In the genomic region with DNA sequence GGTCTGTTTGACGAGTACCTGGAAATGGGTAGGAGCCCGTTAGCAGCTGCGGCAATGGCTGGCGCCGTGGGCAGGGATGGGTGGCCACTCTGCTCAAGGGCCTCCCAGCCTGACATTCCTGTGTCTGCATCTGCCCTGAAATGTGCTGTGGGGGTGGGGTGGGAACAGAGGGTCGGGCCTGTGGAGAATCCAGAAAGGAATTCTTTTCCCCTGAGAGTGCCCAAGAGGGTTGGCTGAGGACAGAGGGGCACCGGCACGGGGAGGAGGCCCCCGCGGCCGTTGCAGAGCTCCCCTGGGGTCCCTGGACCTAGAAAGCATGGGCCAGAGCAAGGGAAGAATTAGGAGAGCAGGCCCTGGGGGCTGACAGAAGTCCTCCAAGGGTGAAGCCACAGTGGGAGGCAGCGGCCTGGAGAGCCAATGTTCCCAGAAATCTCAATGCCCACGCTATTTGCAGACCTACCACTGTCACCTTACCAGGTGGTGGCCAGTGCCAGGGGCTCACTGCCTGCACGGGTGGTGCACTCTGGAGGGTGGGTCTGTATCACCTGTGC, we compare ENCODE assay signal across 1 cellular context.
TF ChIP-seq lines count a peak whose summit lies in the region.

No MANE protein-coding gene starts in this region.

TF ChIP-seq in GM23338, 12 proteins besides CTCF, POLR2A, EP300 and RAD21:
- TF ChIP-seq, protein P1, sequence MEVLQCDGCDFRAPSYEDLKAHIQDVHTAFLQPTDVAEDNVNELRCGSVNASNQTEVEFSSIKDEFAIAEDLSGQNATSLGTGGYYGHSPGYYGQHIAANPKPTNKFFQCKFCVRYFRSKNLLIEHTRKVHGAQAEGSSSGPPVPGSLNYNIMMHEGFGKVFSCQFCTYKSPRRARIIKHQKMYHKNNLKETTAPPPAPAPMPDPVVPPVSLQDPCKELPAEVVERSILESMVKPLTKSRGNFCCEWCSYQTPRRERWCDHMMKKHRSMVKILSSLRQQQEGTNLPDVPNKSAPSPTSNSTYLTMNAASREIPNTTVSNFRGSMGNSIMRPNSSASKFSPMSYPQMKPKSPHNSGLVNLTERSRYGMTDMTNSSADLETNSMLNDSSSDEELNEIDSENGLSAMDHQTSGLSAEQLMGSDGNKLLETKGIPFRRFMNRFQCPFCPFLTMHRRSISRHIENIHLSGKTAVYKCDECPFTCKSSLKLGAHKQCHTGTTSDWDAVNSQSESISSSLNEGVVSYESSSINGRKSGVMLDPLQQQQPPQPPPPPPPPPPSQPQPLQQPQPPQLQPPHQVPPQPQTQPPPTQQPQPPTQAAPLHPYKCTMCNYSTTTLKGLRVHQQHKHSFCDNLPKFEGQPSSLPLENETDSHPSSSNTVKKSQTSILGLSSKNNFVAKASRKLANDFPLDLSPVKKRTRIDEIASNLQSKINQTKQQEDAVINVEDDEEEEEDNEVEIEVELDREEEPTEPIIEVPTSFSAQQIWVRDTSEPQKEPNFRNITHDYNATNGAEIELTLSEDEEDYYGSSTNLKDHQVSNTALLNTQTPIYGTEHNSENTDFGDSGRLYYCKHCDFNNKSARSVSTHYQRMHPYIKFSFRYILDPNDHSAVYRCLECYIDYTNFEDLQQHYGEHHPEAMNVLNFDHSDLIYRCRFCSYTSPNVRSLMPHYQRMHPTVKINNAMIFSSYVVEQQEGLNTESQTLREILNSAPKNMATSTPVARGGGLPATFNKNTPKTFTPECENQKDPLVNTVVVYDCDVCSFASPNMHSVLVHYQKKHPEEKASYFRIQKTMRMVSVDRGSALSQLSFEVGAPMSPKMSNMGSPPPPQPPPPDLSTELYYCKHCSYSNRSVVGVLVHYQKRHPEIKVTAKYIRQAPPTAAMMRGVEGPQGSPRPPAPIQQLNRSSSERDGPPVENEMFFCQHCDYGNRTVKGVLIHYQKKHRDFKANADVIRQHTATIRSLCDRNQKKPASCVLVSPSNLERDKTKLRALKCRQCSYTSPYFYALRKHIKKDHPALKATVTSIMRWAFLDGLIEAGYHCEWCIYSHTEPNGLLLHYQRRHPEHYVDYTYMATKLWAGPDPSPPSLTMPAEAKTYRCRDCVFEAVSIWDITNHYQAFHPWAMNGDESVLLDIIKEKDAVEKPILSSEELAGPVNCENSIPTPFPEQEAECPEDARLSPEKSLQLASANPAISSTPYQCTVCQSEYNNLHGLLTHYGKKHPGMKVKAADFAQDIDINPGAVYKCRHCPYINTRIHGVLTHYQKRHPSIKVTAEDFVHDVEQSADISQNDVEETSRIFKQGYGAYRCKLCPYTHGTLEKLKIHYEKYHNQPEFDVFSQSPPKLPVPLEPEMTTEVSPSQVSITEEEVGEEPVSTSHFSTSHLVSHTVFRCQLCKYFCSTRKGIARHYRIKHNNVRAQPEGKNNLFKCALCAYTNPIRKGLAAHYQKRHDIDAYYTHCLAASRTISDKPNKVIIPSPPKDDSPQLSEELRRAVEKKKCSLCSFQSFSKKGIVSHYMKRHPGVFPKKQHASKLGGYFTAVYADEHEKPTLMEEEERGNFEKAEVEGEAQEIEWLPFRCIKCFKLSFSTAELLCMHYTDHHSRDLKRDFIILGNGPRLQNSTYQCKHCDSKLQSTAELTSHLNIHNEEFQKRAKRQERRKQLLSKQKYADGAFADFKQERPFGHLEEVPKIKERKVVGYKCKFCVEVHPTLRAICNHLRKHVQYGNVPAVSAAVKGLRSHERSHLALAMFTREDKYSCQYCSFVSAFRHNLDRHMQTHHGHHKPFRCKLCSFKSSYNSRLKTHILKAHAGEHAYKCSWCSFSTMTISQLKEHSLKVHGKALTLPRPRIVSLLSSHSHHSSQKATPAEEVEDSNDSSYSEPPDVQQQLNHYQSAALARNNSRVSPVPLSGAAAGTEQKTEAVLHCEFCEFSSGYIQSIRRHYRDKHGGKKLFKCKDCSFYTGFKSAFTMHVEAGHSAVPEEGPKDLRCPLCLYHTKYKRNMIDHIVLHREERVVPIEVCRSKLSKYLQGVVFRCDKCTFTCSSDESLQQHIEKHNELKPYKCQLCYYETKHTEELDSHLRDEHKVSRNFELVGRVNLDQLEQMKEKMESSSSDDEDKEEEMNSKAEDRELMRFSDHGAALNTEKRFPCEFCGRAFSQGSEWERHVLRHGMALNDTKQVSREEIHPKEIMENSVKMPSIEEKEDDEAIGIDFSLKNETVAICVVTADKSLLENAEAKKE (CRISPR knock-in tag; IDR thresholded peaks at IDR 0.05) = no peak
- TF ChIP-seq EZH2phosphoT487 (IDR thresholded peaks at IDR 0.05; ENCODE audit: unreplicated experiment) = no peak
- no peak for TF ChIP-seq ZNF331 (CRISPR knock-in tag; IDR thresholded peaks at IDR 0.05; ENCODE audit: low read depth)
- TF ChIP-seq POLR2AphosphoS5 (IDR thresholded peaks at IDR 0.05; ENCODE audit: low read depth) = no peak
